In genomic region chr7:63900394-63901203, GRCh38 we compare ENCODE assay signal across 8 cellular contexts.
DNase-seq lines count a peak whose midpoint lies in the region; ATAC-seq and TF ChIP-seq lines count a peak whose summit lies in the region.

No MANE protein-coding gene starts in this region.

- H3K27ac ChIP-seq in ovary (peak overlapping the region in 1 of 2 donors; percentile 52), temporal lobe (ENCODE audit: low read depth, low read length) (peak overlapping the region; percentile 77)

- ATAC-seq in activated CD8-positive, alpha-beta T cell treated with anti-CD3 and anti-CD28 coated beads for 36 hours = peak; percentile 94
- no peak for ATAC-seq in GM21526 (IDR thresholded peaks at IDR 0.05; ENCODE audit: low FRiP score, unreplicated experiment)

- POLR2A ChIA-PET in activated CD8-positive, alpha-beta T cell treated with anti-CD3 and anti-CD28 coated beads for 36 hours (lab: Charles Lee) = interaction anchor here (0.9 kb wide), 1 partner anchor 25 kb away, joined by 3 read pairs; no protein-coding TSS in a partner anchor

- H3K4me1 Mint-ChIP-seq in activated CD8-positive, alpha-beta T cell treated with anti-CD3 and anti-CD28 coated beads for 36 hours (ENCODE audit: low read depth) = no peaks in the 10 kb centered on the region

- peak overlapping the region; percentile 82 for H3K4me3 Mint-ChIP-seq in activated CD8-positive, alpha-beta T cell treated with anti-CD3 and anti-CD28 coated beads for 36 hours

- H3K9me3 ChIP-seq in endocrine pancreas (ENCODE audit: control insufficient read depth, low read length) (no peaks in the 10 kb centered on the region), ovary (no peaks in the 10 kb centered on the region)

- CTCF ChIA-PET in activated CD8-positive, alpha-beta T cell treated with anti-CD3 and anti-CD28 coated beads for 36 hours (lab: Charles Lee) = no interaction called here

- TF ChIP-seq CTCF in activated CD8-positive, alpha-beta T cell treated with anti-CD3 and anti-CD28 coated beads for 36 hours (IDR thresholded peaks at IDR 0.05) = no peak
- TF ChIP-seq CTCF in ovary (IDR thresholded peaks at IDR 0.05) = no peak

- 1 to 28% (median 1%) methylated on average over 37 to 44 of the region's 44 CpGs for WGBS in ovary, 3 donors

- H3K27me3 ChIP-seq in endocrine pancreas (ENCODE audit: control insufficient read depth, insufficient read depth, low read length) (no peaks in the 10 kb centered on the region), ovary (no peaks in the 10 kb centered on the region)

- H3K36me3 ChIP-seq in endocrine pancreas (ENCODE audit: control insufficient read depth, insufficient read depth, low read length) = no peaks in the 10 kb centered on the region
- no peaks in the 10 kb centered on the region for H3K36me3 ChIP-seq in ovary

- H3K36me3 Mint-ChIP-seq in activated CD8-positive, alpha-beta T cell treated with anti-CD3 and anti-CD28 coated beads for 36 hours (ENCODE audit: low read depth) = no peaks in the 10 kb centered on the region

- peak; percentile 41 for DNase-seq in AG08395 (ENCODE audit: low spot score)
- peak; percentile 25 for DNase-seq in NCI-H146 (lab: John Stamatoyannopoulos, UW)
- peak; percentile 87 for DNase-seq in activated CD8-positive, alpha-beta T cell treated with anti-CD3 and anti-CD28 coated beads for 36 hours
- peak; percentile 88 to 94 (median 94) for DNase-seq in ovary
- DNase-seq in NCI-H2029 treated with DMSO at 0.1 percent for 48 hours (lab: John Stamatoyannopoulos, UW) = no peak

- no peak for TF ChIP-seq EP300 in ovary (IDR thresholded peaks at IDR 0.05)

- intact Hi-C loops in activated CD8-positive, alpha-beta T cell treated with anti-CD3 and anti-CD28 coated beads for 36 hours (cut with micrococcal nuclease) = no loop called here
- intact Hi-C loops in ovary (cut with DNase I) = no loop called here

- peak overlapping the region; percentile 22 for H3K9ac ChIP-seq in endocrine pancreas (ENCODE audit: control insufficient read depth, insufficient read depth, low read length)

- H3K27ac Mint-ChIP-seq in activated CD8-positive, alpha-beta T cell treated with anti-CD3 and anti-CD28 coated beads for 36 hours = peak overlapping the region; percentile 68

- H3K9me3 Mint-ChIP-seq in activated CD8-positive, alpha-beta T cell treated with anti-CD3 and anti-CD28 coated beads for 36 hours = peaks cover 38% of the 10 kb centered on the region

- H3K4me3 ChIP-seq in endocrine pancreas (ENCODE audit: control insufficient read depth, insufficient read depth, low read length) (no peak overlapping the region), ovary (peak overlapping the region; percentile 41)

- H3K4me1 ChIP-seq in endocrine pancreas (ENCODE audit: control insufficient read depth, insufficient read depth, low read length) = no peaks in the 10 kb centered on the region
- H3K4me1 ChIP-seq in ovary (ENCODE audit: insufficient read depth) = peaks cover 6% of the 10 kb centered on the region

- H3K27me3 Mint-ChIP-seq in activated CD8-positive, alpha-beta T cell treated with anti-CD3 and anti-CD28 coated beads for 36 hours = no peaks in the 10 kb centered on the region

- TF ChIP-seq POLR2A in ovary (IDR thresholded peaks at IDR 0.05) = no peak
